In genomic region chr2:239502430-239503221, GRCh38 we compare ENCODE assay signal across 19 cellular contexts.
DNase-seq lines count a peak whose midpoint lies in the region; ATAC-seq, FAIRE-seq and TF ChIP-seq lines count a peak whose summit lies in the region.
"Had no signal": no experiment of that assay in that cellular context is flagged by ENCODE, and none has a peak within 500 bp of the region (broad histone marks: within the 10 kb centered on the region; RNA-seq: fewer than 3 reads in every experiment).

No MANE protein-coding gene starts in this region.

- H3K4me3 Mint-ChIP-seq in CD14-positive monocyte = peak overlapping the region in 1 of 2 donors; percentile 35
- H3K4me3 Mint-ChIP-seq: activated CD4-positive, alpha-beta T cell treated with anti-CD3 and anti-CD28 coated beads, Interleukin-2, amount 10 ng/mL, durations not matched to agents 24 days and 14 days; memory B cell; naive thymus-derived CD4-positive, alpha-beta T cell had no signal

- H3K9me3 ChIP-seq in left lung = no peaks in the 10 kb centered on the region
- H3K9me3 ChIP-seq: uterus had no signal

- peaks cover 0 to 57% of the 10 kb centered on the region in 2 donors for H3K4me1 ChIP-seq in left lung
- H3K4me1 ChIP-seq: parathyroid adenoma, uterus had no signal

- no peak overlapping the region for H3K4me3 ChIP-seq in left lung
- H3K4me3 ChIP-seq in brain microvascular endothelial cell (ENCODE audit: low read depth, low read length) = no peak overlapping the region
- H3K4me3 ChIP-seq: uterus had no signal

- peak overlapping the region; percentile 97 to 100 (median 99) for H3K27ac Mint-ChIP-seq in CD14-positive monocyte
- H3K27ac Mint-ChIP-seq: activated CD4-positive, alpha-beta T cell treated with anti-CD3 and anti-CD28 coated beads, Interleukin-2, amount 10 ng/mL, durations not matched to agents 24 days and 14 days; memory B cell; naive thymus-derived CD4-positive, alpha-beta T cell had no signal

- peaks cover 81% of the 10 kb centered on the region for H3K4me1 Mint-ChIP-seq in CD14-positive monocyte
- H3K4me1 Mint-ChIP-seq: activated CD4-positive, alpha-beta T cell treated with anti-CD3 and anti-CD28 coated beads, Interleukin-2, amount 10 ng/mL, durations not matched to agents 24 days and 14 days; memory B cell had no signal

- peaks cover 5 to 11% of the 10 kb centered on the region in 2 donors for H3K36me3 Mint-ChIP-seq in CD14-positive monocyte
- H3K36me3 Mint-ChIP-seq: memory B cell; naive thymus-derived CD4-positive, alpha-beta T cell had no signal

- TF ChIP-seq CTCF in CD14-positive monocyte (IDR thresholded peaks at IDR 0.05) (no peak), left lung (IDR thresholded peaks at IDR 0.05) (no peak), brain microvascular endothelial cell (IDR thresholded peaks at IDR 0.05; ENCODE audit: low read depth, low read length, missing control alignments) (no peak)

- H3K27me3 Mint-ChIP-seq in CD14-positive monocyte (ENCODE audit: low read depth in 3 of 3) = peaks cover 1 to 3% (median 2%) of the 10 kb centered on the region in 3 donors
- H3K27me3 Mint-ChIP-seq: activated CD4-positive, alpha-beta T cell treated with anti-CD3 and anti-CD28 coated beads, Interleukin-2, amount 10 ng/mL, durations not matched to agents 24 days and 14 days had no signal

- H3K27ac ChIP-seq in left lung = peak overlapping the region; percentile 26 to 97
- no peak overlapping the region for H3K27ac ChIP-seq in brain microvascular endothelial cell
- H3K27ac ChIP-seq: parathyroid adenoma, uterus had no signal

- H3K36me3 ChIP-seq in left lung (no peaks in the 10 kb centered on the region), brain microvascular endothelial cell (replicated peaks) (no peaks in the 10 kb centered on the region)
- H3K36me3 ChIP-seq: uterus had no signal

- no peak for FAIRE-seq in frontal cortex (lab: Jason Lieb, UNC)

- in situ Hi-C loops in brain microvascular endothelial cell (cut with HindIII; ENCODE audit: low pct_ligation_motif_present, low sequenced_read_pairs) = no loop called here

- H3K9me3 Mint-ChIP-seq in CD14-positive monocyte = peaks cover 0 to 1% (median 0%) of the 10 kb centered on the region in 7 donors
- H3K9me3 Mint-ChIP-seq: activated CD4-positive, alpha-beta T cell treated with anti-CD3 and anti-CD28 coated beads, Interleukin-2, amount 10 ng/mL, durations not matched to agents 24 days and 14 days; memory B cell; naive thymus-derived CD4-positive, alpha-beta T cell had no signal

- H3K27me3 ChIP-seq in left lung (no peaks in the 10 kb centered on the region), brain microvascular endothelial cell (replicated peaks) (no peaks in the 10 kb centered on the region)
- H3K27me3 ChIP-seq: uterus had no signal

- peak; percentile 64 for DNase-seq in CD14-positive monocyte (ENCODE audit: low spot score)
- DNase-seq in H4 (ENCODE audit: low spot score) = peak; percentile 77
- DNase-seq in NCI-H2196 (lab: John Stamatoyannopoulos, UW; ENCODE audit: unreplicated experiment) = peak; percentile 96
- DNase-seq in left lung = peak; percentile 87 to 88
- DNase-seq in brain microvascular endothelial cell = no peak
- DNase-seq in frontal cortex (ENCODE audit: low spot score in 2 of 2) = no peak
- DNase-seq: activated CD4-positive, alpha-beta T cell treated with anti-CD3 and anti-CD28 coated beads, Interleukin-2, amount 10 ng/mL, durations not matched to agents 24 days and 14 days; activated CD8-positive, alpha-beta memory T cell treated with anti-CD3 and anti-CD28 coated beads, Interleukin-2, amount 50 U/mL, for 48 hours; activated gamma-delta T cell treated with Interleukin-2 at 50 U/mL for 16 hours; AML-193; DMS 273 treated with DMSO at 0.1 percent for 48 hours; naive thymus-derived CD4-positive, alpha-beta T cell; NCI-H1930; stimulated activated CD4-positive, alpha-beta T cell treated with anti-CD3 and anti-CD28 coated beads, Interleukin-2, amount 100 ng/mL, for 24 hours; uterus had no signal

- intact Hi-C loops in CD14-positive monocyte (cut with micrococcal nuclease) = loop anchor here (5.0 to 10.0 kb wide), 3 partner anchors 35 to 278 kb away; no protein-coding TSS in a partner anchor
- intact Hi-C loops in left lung (cut with DNase I) = no loop called here

- ATAC-seq in left lung (peak; percentile 88), HG02885 (IDR thresholded peaks at IDR 0.05; ENCODE audit: poor library complexity, unreplicated experiment) (no peak), GM18511 (IDR thresholded peaks at IDR 0.05; ENCODE audit: unreplicated experiment) (no peak)
- ATAC-seq: naive thymus-derived CD4-positive, alpha-beta T cell had no signal

Comparison
In these comparisons a context has a peak if more than half of its experiments do, and no peak if none do; other contexts are left out.
1. DNase-seq: peak in CD14-positive monocyte (single experiment), H4 (single experiment), NCI-H2196 (single experiment) and left lung (2 of 2); none in brain microvascular endothelial cell (single experiment) and frontal cortex (0 of 2).
2. intact Hi-C loops: an anchor here in CD14-positive monocyte (5.0 to 10.0 kb wide); none called in left lung.